20 cellular contexts compared by ENCODE assay signal in the genomic region with DNA sequence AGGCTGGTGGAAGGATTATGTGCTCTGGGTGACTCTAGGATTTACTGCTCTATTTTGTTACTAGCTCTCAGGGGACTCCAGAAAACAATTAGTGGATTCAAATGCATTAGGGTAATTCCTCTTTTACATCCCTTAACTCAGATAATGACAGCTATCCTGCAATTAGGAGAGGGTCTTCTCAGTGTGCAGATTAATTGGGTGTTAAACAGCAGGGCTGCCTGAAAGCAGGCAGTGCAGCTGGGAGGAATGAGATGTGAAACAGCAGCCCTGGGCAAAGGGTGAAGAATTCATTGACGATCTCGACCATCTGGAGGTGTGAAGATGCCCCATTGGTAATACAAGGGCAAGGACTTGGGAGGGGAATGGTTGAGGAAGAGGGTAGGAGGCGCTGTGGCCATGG.
A peak's percentile ranks its signal among the peaks of the same experiment; 100 is the strongest.
DNase-seq lines count a peak whose midpoint lies in the region; ATAC-seq and TF ChIP-seq lines count a peak whose summit lies in the region.
"Had no signal": no experiment of that assay in that cellular context is flagged by ENCODE, and none has a peak within 500 bp of the region (broad histone marks: within the 10 kb centered on the region; RNA-seq: fewer than 3 reads in every experiment).

No MANE protein-coding gene starts in this region.

- TF ChIP-seq CTCF in endodermal cell (conservative IDR thresholded peaks at IDR 0.05) (peak; percentile 22), thoracic aorta (IDR thresholded peaks at IDR 0.05) (no peak), natural killer cell (IDR thresholded peaks at IDR 0.05) (no peak)

- no peaks in the 10 kb centered on the region for H3K4me1 Mint-ChIP-seq in endodermal cell
- no peaks in the 10 kb centered on the region for H3K4me1 Mint-ChIP-seq in natural killer cell

- peaks cover 30% of the 10 kb centered on the region for H3K27me3 Mint-ChIP-seq in endodermal cell (ENCODE audit: insufficient read depth)
- H3K27me3 Mint-ChIP-seq in natural killer cell (ENCODE audit: low read depth in 2 of 2) = no peaks in the 10 kb centered on the region
- H3K27me3 Mint-ChIP-seq: IgD-negative memory B cell had no signal

- H3K4me1 ChIP-seq in endodermal cell (ENCODE audit: control insufficient read depth, insufficient read depth, low read length) (no peaks in the 10 kb centered on the region), thoracic aorta (ENCODE audit: control insufficient read depth in 1 of 2, low read depth in 2 of 2) (peaks cover 26 to 58% of the 10 kb centered on the region in 2 donors)

- peaks cover 19% of the 10 kb centered on the region for H3K27me3 ChIP-seq in endodermal cell (ENCODE audit: control insufficient read depth, insufficient read depth, low read length, poor library complexity, severe bottlenecking)
- no peaks in the 10 kb centered on the region for H3K27me3 ChIP-seq in thoracic aorta (replicated peaks; ENCODE audit: insufficient read depth)

- H3K36me3 ChIP-seq in endodermal cell (ENCODE audit: control insufficient read depth, insufficient read depth, low read length) (no peaks in the 10 kb centered on the region), thoracic aorta (no peaks in the 10 kb centered on the region)

- H3K27ac ChIP-seq in endodermal cell (ENCODE audit: low read depth, low read length) (no peak overlapping the region), thoracic aorta (peak overlapping the region; percentile 29)
- H3K27ac ChIP-seq: GM23248 had no signal

- peaks cover 14% of the 10 kb centered on the region for H3K9me3 Mint-ChIP-seq in endodermal cell
- H3K9me3 Mint-ChIP-seq in natural killer cell = no peaks in the 10 kb centered on the region

- intact Hi-C loops in natural killer cell (cut with micrococcal nuclease) = no loop called here

- H3K4me3 ChIP-seq in endodermal cell (ENCODE audit: low read length) = no peak overlapping the region
- H3K4me3 ChIP-seq in thoracic aorta = no peak overlapping the region
- H3K4me3 ChIP-seq: GM23248 had no signal

- no peak overlapping the region for H3K9ac ChIP-seq in endodermal cell (ENCODE audit: extremely low read depth, low read length, poor library complexity, severe bottlenecking)
- H3K9ac ChIP-seq: GM23248 had no signal

- H3K4me3 Mint-ChIP-seq in endodermal cell (no peak overlapping the region), natural killer cell (no peak overlapping the region)

- H3K36me3 Mint-ChIP-seq in endodermal cell (ENCODE audit: low read depth) = no peaks in the 10 kb centered on the region
- H3K36me3 Mint-ChIP-seq in natural killer cell = no peaks in the 10 kb centered on the region

- DNase-seq in NCI-H2171 treated with DMSO at 0.1 percent for 48 hours (lab: John Stamatoyannopoulos, UW) = peak; percentile 12
- no peak for DNase-seq in NCI-H2171 (lab: John Stamatoyannopoulos, UW)
- peak; percentile 100 for DNase-seq in NCI-H82 treated with DMSO at 0.1 percent for 48 hours (lab: John Stamatoyannopoulos, UW; ENCODE audit: unreplicated experiment)
- no peak for DNase-seq in endodermal cell
- no peak for DNase-seq in thoracic aorta (ENCODE audit: low spot score)
- no peak for DNase-seq in natural killer cell
- DNase-seq in NOMO-1 treated with dmso at 0.1 percent for 144 hours (lab: John Stamatoyannopoulos, UW; ENCODE audit: unreplicated experiment) = no peak
- DNase-seq: 8988T, AML-193, C1 segment of cervical spinal cord, DMS153, GM23248, HCEC 1CT, NCI-H1105 treated with DMSO at 0.1 percent for 48 hours, NCI-H1694 treated with DMSO at 0.1 percent for 48 hours, NCI-H2081 treated with DMSO at 0.1 percent for 48 hours, NCI-H774, PC-3 had no signal

- no peak overlapping the region for H3K27ac Mint-ChIP-seq in endodermal cell
- no peak overlapping the region for H3K27ac Mint-ChIP-seq in natural killer cell
- H3K27ac Mint-ChIP-seq: IgD-negative memory B cell had no signal

- ATAC-seq in thoracic aorta (ENCODE audit: insufficient number of reproducible peaks, low FRiP score, low read depth) (no peak), natural killer cell (no peak), HG03135 (IDR thresholded peaks at IDR 0.05; ENCODE audit: unreplicated experiment) (no peak)
- ATAC-seq: PC-3 had no signal

- H3K9me3 ChIP-seq in endodermal cell (ENCODE audit: control insufficient read depth, low read length) (peaks cover 9% of the 10 kb centered on the region), thoracic aorta (no peaks in the 10 kb centered on the region)

- WGBS in endodermal cell (ENCODE audit: insufficient coverage in 1 of 2, insufficient read length in 1 of 2), 2 experiments = 83 to 85% methylated on average over 3 of the region's 3 CpGs

Comparison
In these comparisons a context has a peak if more than half of its experiments do, and no peak if none do; other contexts are left out.
1. DNase-seq: peak in NCI-H2171 treated with DMSO at 0.1 percent for 48 hours (single experiment) and NCI-H82 treated with DMSO at 0.1 percent for 48 hours (single experiment); none in NCI-H2171 (single experiment), endodermal cell (single experiment), thoracic aorta (single experiment), natural killer cell (single experiment) and NOMO-1 treated with dmso at 0.1 percent for 144 hours (single experiment).